ENCODE assay signal across 1 cellular context in the genomic region with DNA sequence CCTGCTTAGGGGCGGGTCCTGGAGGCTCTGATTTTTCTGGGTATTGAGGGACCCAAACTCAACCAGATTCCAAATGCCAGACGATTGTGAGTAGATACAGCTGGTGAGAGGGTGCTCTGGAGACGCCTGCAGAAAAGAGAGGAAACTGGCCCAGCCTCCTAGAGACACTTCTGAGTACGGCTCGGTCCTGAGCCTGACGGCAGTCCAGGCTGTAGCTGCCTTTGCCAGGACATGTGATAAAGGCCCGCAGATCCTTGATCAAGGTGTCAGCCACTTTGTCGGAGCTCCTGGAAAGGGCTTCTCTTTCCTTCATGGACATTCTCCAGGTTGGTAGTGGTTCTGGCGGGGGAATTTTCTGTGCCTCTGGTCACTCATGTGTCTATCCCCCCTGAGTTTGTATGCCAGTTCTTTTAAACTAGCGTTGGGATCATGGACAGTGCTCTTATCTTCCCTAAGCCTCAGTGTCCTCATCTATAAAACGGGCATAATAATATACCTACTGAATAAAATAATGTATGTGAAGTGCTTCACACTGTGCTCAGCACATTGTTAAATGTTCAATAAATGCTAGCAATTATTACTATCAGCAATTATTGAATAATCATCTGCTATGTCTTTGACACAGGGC.
TF ChIP-seq lines count a peak whose summit lies in the region.

No MANE protein-coding gene starts in this region.

TF ChIP-seq in IMR-90, 13 proteins besides CTCF, POLR2A, EP300 and RAD21:
- TF ChIP-seq SMC3 (IDR thresholded peaks at IDR 0.05; ENCODE audit: low read depth, low read length) (no peak), RFX5 (IDR thresholded peaks at IDR 0.05; ENCODE audit: low read depth, low read length) (no peak), FOS (IDR thresholded peaks at IDR 0.05; ENCODE audit: low read depth, low read length) (no peak), MAFK (IDR thresholded peaks at IDR 0.05; ENCODE audit: low read depth, low read length) (no peak), MAZ (IDR thresholded peaks at IDR 0.05; ENCODE audit: borderline replicate concordance, low read depth, low read length) (no peak), BHLHE40 (IDR thresholded peaks at IDR 0.05; ENCODE audit: low read depth, low read length) (no peak), CEBPB (IDR thresholded peaks at IDR 0.05; ENCODE audit: low read depth, low read length) (no peak), CHD1 (IDR thresholded peaks at IDR 0.05; ENCODE audit: low read depth, low read length) (no peak), RCOR1 (IDR thresholded peaks at IDR 0.05; ENCODE audit: insufficient replicate concordance, low read length) (no peak), MXI1 (IDR thresholded peaks at IDR 0.05; ENCODE audit: borderline replicate concordance, low read depth, low read length) (no peak), NFE2L2 (IDR thresholded peaks at IDR 0.05; ENCODE audit: low read depth, low read length) (no peak)
- TF ChIP-seq, protein P1, sequence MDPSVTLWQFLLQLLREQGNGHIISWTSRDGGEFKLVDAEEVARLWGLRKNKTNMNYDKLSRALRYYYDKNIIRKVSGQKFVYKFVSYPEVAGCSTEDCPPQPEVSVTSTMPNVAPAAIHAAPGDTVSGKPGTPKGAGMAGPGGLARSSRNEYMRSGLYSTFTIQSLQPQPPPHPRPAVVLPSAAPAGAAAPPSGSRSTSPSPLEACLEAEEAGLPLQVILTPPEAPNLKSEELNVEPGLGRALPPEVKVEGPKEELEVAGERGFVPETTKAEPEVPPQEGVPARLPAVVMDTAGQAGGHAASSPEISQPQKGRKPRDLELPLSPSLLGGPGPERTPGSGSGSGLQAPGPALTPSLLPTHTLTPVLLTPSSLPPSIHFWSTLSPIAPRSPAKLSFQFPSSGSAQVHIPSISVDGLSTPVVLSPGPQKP (IDR thresholded peaks at IDR 0.05; ENCODE audit: borderline replicate concordance, low read depth, low read length) = no peak
- TF ChIP-seq, protein P2, sequence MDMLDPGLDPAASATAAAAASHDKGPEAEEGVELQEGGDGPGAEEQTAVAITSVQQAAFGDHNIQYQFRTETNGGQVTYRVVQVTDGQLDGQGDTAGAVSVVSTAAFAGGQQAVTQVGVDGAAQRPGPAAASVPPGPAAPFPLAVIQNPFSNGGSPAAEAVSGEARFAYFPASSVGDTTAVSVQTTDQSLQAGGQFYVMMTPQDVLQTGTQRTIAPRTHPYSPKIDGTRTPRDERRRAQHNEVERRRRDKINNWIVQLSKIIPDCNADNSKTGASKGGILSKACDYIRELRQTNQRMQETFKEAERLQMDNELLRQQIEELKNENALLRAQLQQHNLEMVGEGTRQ (IDR thresholded peaks at IDR 0.05; ENCODE audit: low read depth, low read length) = no peak
